Comparison of ENCODE assay signal across 1 cellular context in the genomic region with DNA sequence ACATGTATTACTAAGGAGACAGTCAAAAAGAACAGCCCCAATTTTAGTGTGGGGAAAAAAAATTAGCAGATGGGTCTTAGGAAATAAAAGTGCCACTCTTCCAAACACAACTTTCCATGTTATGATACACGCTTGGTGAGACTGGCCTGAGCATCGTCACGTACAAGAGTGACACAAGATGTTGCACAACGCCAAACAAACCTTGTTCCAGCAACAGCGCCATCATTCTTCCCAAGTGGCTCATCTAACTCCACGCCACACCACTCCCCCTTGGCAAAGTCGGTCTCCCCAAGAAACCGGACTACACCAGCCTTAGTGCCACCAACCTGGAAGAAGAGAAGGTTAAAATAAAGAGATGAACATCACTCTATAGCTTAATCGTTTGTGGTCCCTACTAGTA.
TF ChIP-seq lines count a peak whose summit lies in the region.

No MANE protein-coding gene starts in this region.

TF ChIP-seq in IMR-90, 13 proteins besides CTCF, POLR2A, EP300 and RAD21:
- TF ChIP-seq, protein P1, sequence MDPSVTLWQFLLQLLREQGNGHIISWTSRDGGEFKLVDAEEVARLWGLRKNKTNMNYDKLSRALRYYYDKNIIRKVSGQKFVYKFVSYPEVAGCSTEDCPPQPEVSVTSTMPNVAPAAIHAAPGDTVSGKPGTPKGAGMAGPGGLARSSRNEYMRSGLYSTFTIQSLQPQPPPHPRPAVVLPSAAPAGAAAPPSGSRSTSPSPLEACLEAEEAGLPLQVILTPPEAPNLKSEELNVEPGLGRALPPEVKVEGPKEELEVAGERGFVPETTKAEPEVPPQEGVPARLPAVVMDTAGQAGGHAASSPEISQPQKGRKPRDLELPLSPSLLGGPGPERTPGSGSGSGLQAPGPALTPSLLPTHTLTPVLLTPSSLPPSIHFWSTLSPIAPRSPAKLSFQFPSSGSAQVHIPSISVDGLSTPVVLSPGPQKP (IDR thresholded peaks at IDR 0.05; ENCODE audit: borderline replicate concordance, low read depth, low read length), result no peak
- TF ChIP-seq CEBPB (IDR thresholded peaks at IDR 0.05; ENCODE audit: low read depth, low read length), result peak; percentile 67
- no peak for TF ChIP-seq MAZ (IDR thresholded peaks at IDR 0.05; ENCODE audit: borderline replicate concordance, low read depth, low read length)
- TF ChIP-seq MXI1 (IDR thresholded peaks at IDR 0.05; ENCODE audit: borderline replicate concordance, low read depth, low read length), result no peak
- TF ChIP-seq, protein P2, sequence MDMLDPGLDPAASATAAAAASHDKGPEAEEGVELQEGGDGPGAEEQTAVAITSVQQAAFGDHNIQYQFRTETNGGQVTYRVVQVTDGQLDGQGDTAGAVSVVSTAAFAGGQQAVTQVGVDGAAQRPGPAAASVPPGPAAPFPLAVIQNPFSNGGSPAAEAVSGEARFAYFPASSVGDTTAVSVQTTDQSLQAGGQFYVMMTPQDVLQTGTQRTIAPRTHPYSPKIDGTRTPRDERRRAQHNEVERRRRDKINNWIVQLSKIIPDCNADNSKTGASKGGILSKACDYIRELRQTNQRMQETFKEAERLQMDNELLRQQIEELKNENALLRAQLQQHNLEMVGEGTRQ (IDR thresholded peaks at IDR 0.05; ENCODE audit: low read depth, low read length), result no peak
- TF ChIP-seq MAFK (IDR thresholded peaks at IDR 0.05; ENCODE audit: low read depth, low read length), result no peak
